Comparison of ENCODE assay signal across 16 cellular contexts in the genomic region with DNA sequence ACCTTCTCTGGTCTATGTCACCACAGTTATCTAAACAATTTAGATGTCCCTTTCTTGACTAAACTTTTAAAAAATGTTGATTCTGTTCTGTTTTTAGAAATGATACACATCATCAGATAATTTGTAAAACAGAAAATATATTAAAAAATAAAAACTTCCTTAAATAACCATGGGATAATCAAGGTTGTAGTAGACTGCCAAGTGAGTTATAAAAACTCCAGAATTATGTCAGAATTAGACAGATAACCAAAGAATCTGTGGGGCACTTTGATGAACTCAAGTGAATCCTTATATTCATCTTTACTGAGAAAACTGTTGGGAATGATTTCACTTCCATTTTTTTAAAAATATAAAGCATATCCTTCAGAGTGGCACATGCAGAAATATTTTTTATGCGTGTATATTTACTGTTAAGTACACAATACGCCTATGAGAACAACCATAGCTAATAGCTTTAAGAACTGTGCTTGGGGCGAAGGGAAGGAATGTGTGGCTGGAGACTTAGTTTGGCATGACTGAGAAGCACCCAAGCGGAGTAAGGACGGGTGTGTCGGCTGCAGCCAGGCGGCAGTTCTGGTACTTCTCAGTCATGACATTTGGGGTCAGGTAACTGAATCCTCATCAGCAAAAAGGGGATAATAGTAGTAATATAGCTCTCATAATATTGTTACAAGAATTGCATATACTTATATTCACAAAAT.
DNase-seq lines count a peak whose midpoint lies in the region; FAIRE-seq and TF ChIP-seq lines count a peak whose summit lies in the region.
"Had no signal": no experiment of that assay in that cellular context is flagged by ENCODE, and none has a peak within 500 bp of the region (broad histone marks: within the 10 kb centered on the region; RNA-seq: fewer than 3 reads in every experiment).

No MANE protein-coding gene starts in this region.

- H3K36me3 Mint-ChIP-seq in HFFc6 (ENCODE audit: low read depth) (peaks cover 5% of the 10 kb centered on the region; the same call in 1 of the 2 replicates), glutamatergic neuron (ENCODE audit: unreplicated experiment) (no peaks in the 10 kb centered on the region)
- H3K36me3 Mint-ChIP-seq: T-cell had no signal

- FAIRE-seq in GM19239 (lab: Jason Lieb, UNC), result no peak

- in situ Hi-C loops in brain microvascular endothelial cell (cut with HindIII; ENCODE audit: low pct_ligation_motif_present, low sequenced_read_pairs), result no loop called here

- H3K9me3 Mint-ChIP-seq in HFFc6 (no peaks in the 10 kb centered on the region), glutamatergic neuron (ENCODE audit: unreplicated experiment) (peaks cover 2% of the 10 kb centered on the region)
- H3K9me3 Mint-ChIP-seq: H9; stimulated activated naive CD8-positive, alpha-beta T cell treated with anti-CD3 and anti-CD28 coated beads, Interleukin-15, Interleukin-2, amounts not matched to agents 100 ng/mL and 50 ng/mL, for 24 hours; T-cell had no signal

- H3K27ac Mint-ChIP-seq in HFFc6, result peak overlapping the region; percentile 81
- no peak overlapping the region for H3K27ac Mint-ChIP-seq in glutamatergic neuron (ENCODE audit: unreplicated experiment)
- H3K27ac Mint-ChIP-seq: stimulated activated naive CD8-positive, alpha-beta T cell treated with anti-CD3 and anti-CD28 coated beads, Interleukin-15, Interleukin-2, amounts not matched to agents 100 ng/mL and 50 ng/mL, for 24 hours; T-cell had no signal

- H3K27me3 ChIP-seq in brain microvascular endothelial cell (replicated peaks), result no peaks in the 10 kb centered on the region

- H3K27ac ChIP-seq in brain microvascular endothelial cell, result peak overlapping the region; percentile 91
- H3K27ac ChIP-seq: C4-2B, psoas muscle had no signal

- H3K4me1 Mint-ChIP-seq in HFFc6 (ENCODE audit: low read depth) (peaks cover 94% of the 10 kb centered on the region), glutamatergic neuron (ENCODE audit: low read depth, unreplicated experiment) (peaks cover 22% of the 10 kb centered on the region)

- no peaks in the 10 kb centered on the region for H3K36me3 ChIP-seq in brain microvascular endothelial cell (replicated peaks)

- no peaks in the 10 kb centered on the region for H3K27me3 Mint-ChIP-seq in HFFc6 (ENCODE audit: insufficient read depth)
- H3K27me3 Mint-ChIP-seq in glutamatergic neuron (ENCODE audit: unreplicated experiment), result no peaks in the 10 kb centered on the region

- H3K4me3 ChIP-seq in brain microvascular endothelial cell (ENCODE audit: low read depth, low read length), result no peak overlapping the region
- no peak overlapping the region for H3K4me3 ChIP-seq in retinal pigment epithelial cell (ENCODE audit: low read length)
- H3K4me3 ChIP-seq: psoas muscle had no signal

- DNase-seq in HFFc6 (no peak), brain microvascular endothelial cell (no peak), iPS-NIHi11 (ENCODE audit: low spot score) (peak; percentile 28), retinal pigment epithelial cell (ENCODE audit: low read depth) (peak; percentile 89), glutamatergic neuron (no peak), NCI-H2196 treated with DMSO at 0.1 percent for 48 hours (lab: John Stamatoyannopoulos, UW; ENCODE audit: unreplicated experiment) (no peak), GM19239 (ENCODE audit: insufficient read length, low spot score) (no peak)
- no peak for DNase-seq in stimulated activated CD4-positive, alpha-beta T cell treated with anti-CD3 and anti-CD28 coated beads, Interleukin-2, amount 100 ng/mL, for 24 hours
- DNase-seq: activated CD4-positive, alpha-beta T cell treated with anti-CD3 and anti-CD28 coated beads for 1 hour; H9; NCI-H226; psoas muscle; stimulated activated CD4-positive, alpha-beta T cell treated with anti-CD3 and anti-CD28 coated beads, Interleukin-4, amount 100 ng/mL, for 1 hour; T-cell had no signal

- H3K4me3 Mint-ChIP-seq in HFFc6 (peak overlapping the region; percentile 8; the same call in 1 of the 2 replicates), glutamatergic neuron (ENCODE audit: unreplicated experiment) (no peak overlapping the region)
- H3K4me3 Mint-ChIP-seq: H9; stimulated activated naive CD8-positive, alpha-beta T cell treated with anti-CD3 and anti-CD28 coated beads, Interleukin-15, Interleukin-2, amounts not matched to agents 100 ng/mL and 50 ng/mL, for 24 hours; T-cell had no signal

- no peak for TF ChIP-seq CTCF in HFFc6 (IDR thresholded peaks at IDR 0.05)
- TF ChIP-seq CTCF in brain microvascular endothelial cell (IDR thresholded peaks at IDR 0.05; ENCODE audit: low read depth, low read length, missing control alignments), result no peak
- no peak for TF ChIP-seq CTCF in retinal pigment epithelial cell (conservative IDR thresholded peaks at IDR 0.05; ENCODE audit: low read depth, low read length)
- no peak for TF ChIP-seq CTCF in glutamatergic neuron (IDR thresholded peaks at IDR 0.05; ENCODE audit: partially characterized antibody, unreplicated experiment)

Comparison
In these comparisons a context has a peak if more than half of its experiments do, and no peak if none do; other contexts are left out.
1. DNase-seq: peak in iPS-NIHi11 (single experiment) and retinal pigment epithelial cell (single experiment); none in HFFc6 (single experiment), brain microvascular endothelial cell (single experiment), stimulated activated CD4-positive, alpha-beta T cell treated with anti-CD3 and anti-CD28 coated beads, Interleukin-2, amount 100 ng/mL, for 24 hours (0 of 2), glutamatergic neuron (single experiment), NCI-H2196 treated with DMSO at 0.1 percent for 48 hours (single experiment) and GM19239 (single experiment).